8 cellular contexts compared by ENCODE assay signal in genomic region chr22:37562049-37562784, GRCh38. TPM values are rescaled to one million over a fixed set of nuclear protein-coding genes. Genes with fewer than 3 reads are reported as not detected.
DNase-seq lines count a peak whose midpoint lies in the region; ATAC-seq and TF ChIP-seq lines count a peak whose summit lies in the region.

No MANE protein-coding gene starts in this region.

- H3K4me1 Mint-ChIP-seq in activated T-cell treated with anti-CD3 and anti-CD28 coated beads, Interleukin-2, amount 50 U/mL, for 4 hours (ENCODE audit: low read depth): peaks cover 28% of the 10 kb centered on the region

- H3K36me3 ChIP-seq in brain microvascular endothelial cell (replicated peaks) (peaks cover 26% of the 10 kb centered on the region), mesenchymal stem cell (ENCODE audit: control insufficient read depth in 1 of 2, insufficient read depth in 2 of 2, low read depth in 1 of 2, low read length in 2 of 2) (peaks cover 21 to 32% of the 10 kb centered on the region in 2 experiments), thyroid gland (peaks cover 7 to 8% of the 10 kb centered on the region in 2 donors)

- H3K27me3 Mint-ChIP-seq in activated T-cell treated with anti-CD3 and anti-CD28 coated beads, Interleukin-2, amount 50 U/mL, for 4 hours (ENCODE audit: low read depth): peaks cover 45% of the 10 kb centered on the region

- no peak overlapping the region for H2BK15ac ChIP-seq in mesenchymal stem cell (ENCODE audit: low read depth, poor library complexity, severe bottlenecking)

- peak overlapping the region; percentile 98 for H2AK5ac ChIP-seq in mesenchymal stem cell (ENCODE audit: low read length, severe bottlenecking)

- H3K4me3 ChIP-seq in brain microvascular endothelial cell (ENCODE audit: low read depth, low read length): peak overlapping the region; percentile 82
- peak overlapping the region; percentile 71 to 96 for H3K4me3 ChIP-seq in mesenchymal stem cell (ENCODE audit: insufficient read depth in 1 of 2, low read depth in 1 of 2, low read length in 2 of 2)
- peak overlapping the region in 1 of 3 donors; percentile 77 for H3K4me3 ChIP-seq in thyroid gland (replicated peaks in 1 of 3)

- H3K9ac ChIP-seq in mesenchymal stem cell (ENCODE audit: low read length): peak overlapping the region; percentile 96

- in situ Hi-C loops in brain microvascular endothelial cell (cut with HindIII; ENCODE audit: low pct_ligation_motif_present, low sequenced_read_pairs): no loop called here

- H3K18ac ChIP-seq in mesenchymal stem cell (ENCODE audit: low read depth in 1 of 2, low read length in 2 of 2): peak overlapping the region in 1 of 2 experiments; percentile 76

- TF ChIP-seq CTCF in brain microvascular endothelial cell (IDR thresholded peaks at IDR 0.05; ENCODE audit: low read depth, low read length, missing control alignments) (no peak), thyroid gland (IDR thresholded peaks at IDR 0.05) (peak in 1 of 6 experiments; percentile 1)

- peak overlapping the region in 1 of 2 experiments; percentile 46 for H3K23ac ChIP-seq in mesenchymal stem cell (ENCODE audit: low read length in 2 of 2)

- peak overlapping the region; percentile 3 for H4K8ac ChIP-seq in mesenchymal stem cell (ENCODE audit: low read length)

- H3K9me3 ChIP-seq in mesenchymal stem cell (ENCODE audit: control insufficient read depth, low read length) (no peaks in the 10 kb centered on the region), thyroid gland (no peaks in the 10 kb centered on the region)

- peak overlapping the region; percentile 60 for H3K4me3 Mint-ChIP-seq in activated T-cell treated with anti-CD3 and anti-CD28 coated beads, Interleukin-2, amount 50 U/mL, for 4 hours

- H2AFZ ChIP-seq in mesenchymal stem cell (ENCODE audit: low read depth, low read length): no peak overlapping the region

- no peaks in the 10 kb centered on the region for H3K36me3 Mint-ChIP-seq in activated T-cell treated with anti-CD3 and anti-CD28 coated beads, Interleukin-2, amount 50 U/mL, for 4 hours (ENCODE audit: insufficient read depth)

- H2BK120ac ChIP-seq in mesenchymal stem cell (ENCODE audit: low read depth, low read length): no peak overlapping the region

- DNase-seq in activated T-cell treated with anti-CD3 and anti-CD28 coated beads, Interleukin-2, amount 50 U/mL, for 4 hours: no peak
- no peak for DNase-seq in activated T-cell treated with anti-CD3 and anti-CD28 coated beads for 4 hours
- DNase-seq in brain microvascular endothelial cell: no peak
- no peak for DNase-seq in mesenchymal stem cell
- DNase-seq in thyroid gland: no peak
- DNase-seq in GF-D8 (lab: John Stamatoyannopoulos, UW): no peak

- 83% methylated on average over 9 of the region's 14 CpGs for WGBS in mesenchymal stem cell
- WGBS in thyroid gland, 2 donors: 76 to 79% methylated on average over 14 of the region's 14 CpGs

- H3K27ac ChIP-seq in brain microvascular endothelial cell (peak overlapping the region; percentile 96), mesenchymal stem cell (ENCODE audit: low read length, poor library complexity, severe bottlenecking) (peak overlapping the region; percentile 86), thyroid gland (peak overlapping the region in 2 of 3 donors; percentile 98 to 99)

- H2BK12ac ChIP-seq in mesenchymal stem cell (ENCODE audit: low read length in 2 of 2): peak overlapping the region; percentile 61 to 75

- no peaks in the 10 kb centered on the region for H3K9me3 Mint-ChIP-seq in activated T-cell treated with anti-CD3 and anti-CD28 coated beads, Interleukin-2, amount 50 U/mL, for 4 hours

- peaks cover 4% of the 10 kb centered on the region for H3K79me1 ChIP-seq in mesenchymal stem cell (replicated peaks; ENCODE audit: low read length, poor library complexity, severe bottlenecking)

- H3K4ac ChIP-seq in mesenchymal stem cell (ENCODE audit: low read depth in 1 of 2, low read length in 2 of 2): peak overlapping the region; percentile 65 to 70

- H3K4me1 ChIP-seq in mesenchymal stem cell (ENCODE audit: control insufficient read depth, insufficient read depth, low read depth, low read length) (peaks cover 57% of the 10 kb centered on the region), thyroid gland (peaks cover 25 to 60% of the 10 kb centered on the region in 2 donors)

- ATAC-seq in activated T-cell treated with anti-CD3 and anti-CD28 coated beads, Interleukin-2, amount 50 U/mL, for 4 hours: no peak
- ATAC-seq in HG03175 (IDR thresholded peaks at IDR 0.05; ENCODE audit: unreplicated experiment) (no peak), HG02970 (IDR thresholded peaks at IDR 0.05; ENCODE audit: low FRiP score, unreplicated experiment) (no peak)

- intact Hi-C loops in thyroid gland (cut with DNase I): no loop called here

- H2BK5ac ChIP-seq in mesenchymal stem cell (ENCODE audit: low read depth, low read length, poor library complexity, severe bottlenecking): peak overlapping the region; percentile 15

- TF ChIP-seq POLR2A in thyroid gland (IDR thresholded peaks at IDR 0.05): no peak

- H4K91ac ChIP-seq in mesenchymal stem cell (ENCODE audit: low read length): peak overlapping the region; percentile 96

- peak overlapping the region in 1 of 2 experiments; percentile 87 for H3K14ac ChIP-seq in mesenchymal stem cell (ENCODE audit: low read length in 2 of 2)

- H3K4me2 ChIP-seq in mesenchymal stem cell (ENCODE audit: low read length, poor library complexity, severe bottlenecking): peak overlapping the region; percentile 86

- H3K27me3 ChIP-seq in brain microvascular endothelial cell (replicated peaks) (no peaks in the 10 kb centered on the region), mesenchymal stem cell (ENCODE audit: control insufficient read depth in 1 of 2, insufficient read depth in 1 of 2, low read length in 2 of 2) (no peaks in the 10 kb centered on the region), thyroid gland (no peaks in the 10 kb centered on the region)

RNA-seq across cellular contexts. Expression of gene CDC42EP1, which starts 1.9 kb away (rescaled TPM):
- under 1 TPM; 0.13 to 0.42 (median 0.35) TPM for total RNA-seq in activated T-cell treated with anti-CD3 and anti-CD28 coated beads, Interleukin-2, amount 50 U/mL, for 4 hours
- polyA plus RNA-seq in mesenchymal stem cell (2013, experiment 1 of 2): 117 TPM
- polyA plus RNA-seq in mesenchymal stem cell (2013, experiment 2 of 2): 113 TPM
- total RNA-seq in thyroid gland: 10 to 100 TPM; 15.7 to 23.3 (median 18.3) TPM

RNA-seq across cellular contexts. Expression of gene LGALS2, which starts 17.7 kb away (rescaled TPM):
- total RNA-seq in activated T-cell treated with anti-CD3 and anti-CD28 coated beads, Interleukin-2, amount 50 U/mL, for 4 hours: not detected
- not detected for polyA plus RNA-seq in mesenchymal stem cell (2013, experiment 1 of 2)
- not detected for polyA plus RNA-seq in mesenchymal stem cell (2013, experiment 2 of 2)
- total RNA-seq in thyroid gland: not detected

RNA-seq across cellular contexts. Expression of gene CARD10, which starts 43.0 kb away (rescaled TPM):
- total RNA-seq in activated T-cell treated with anti-CD3 and anti-CD28 coated beads, Interleukin-2, amount 50 U/mL, for 4 hours: under 1 TPM in 2 of 3 donors, not detected in 1; 0.26 to 0.35 TPM
- polyA plus RNA-seq in mesenchymal stem cell (2013, experiment 1 of 2): 3.1 TPM
- polyA plus RNA-seq in mesenchymal stem cell (2013, experiment 2 of 2): 3.2 TPM
- total RNA-seq in thyroid gland: 10 to 100 TPM in 3 of 4 donors, 1 to 10 TPM in 1; 6.5 to 17.3 (median 11.0) TPM

RNA-seq across cellular contexts. Expression of gene GGA1, which starts 46.4 kb away (rescaled TPM):
- 10 to 100 TPM; 73.3 to 79.5 (median 77.3) TPM for total RNA-seq in activated T-cell treated with anti-CD3 and anti-CD28 coated beads, Interleukin-2, amount 50 U/mL, for 4 hours
- 25.3 TPM for polyA plus RNA-seq in mesenchymal stem cell (2013, experiment 1 of 2)
- 23.1 TPM for polyA plus RNA-seq in mesenchymal stem cell (2013, experiment 2 of 2)
- 10 to 100 TPM; 46.2 to 90.5 (median 60.4) TPM for total RNA-seq in thyroid gland

Comparison
In these comparisons a context has a peak if more than half of its experiments do, and no peak if none do; other contexts are left out.
1. RNA of gene CDC42EP1, which starts 1.9 kb away (total RNA-seq): 15.7 to 23.3 TPM in thyroid gland; 0.13 to 0.42 TPM in activated T-cell treated with anti-CD3 and anti-CD28 coated beads, Interleukin-2, amount 50 U/mL, for 4 hours; every median in the first group is over 10 times any median in the second.
2. RNA of gene CARD10, which starts 43.0 kb away (total RNA-seq): 6.5 to 17.3 TPM in thyroid gland; 0.26 to 0.35 TPM in activated T-cell treated with anti-CD3 and anti-CD28 coated beads, Interleukin-2, amount 50 U/mL, for 4 hours; every median in the first group is over 4 times any median in the second.
3. Peak in every context shown above with its lines, with median percentiles within 50 percentile points of each other: H3K27ac ChIP-seq.